Comparison of ENCODE assay signal across 25 cellular contexts in genomic region chr2:6831229-6831628, GRCh38.
"Had no signal": no experiment of that assay in that cellular context is flagged by ENCODE, and none has a peak within 500 bp of the region (broad histone marks: within the 10 kb centered on the region; RNA-seq: fewer than 3 reads in every experiment).

No MANE protein-coding gene starts in this region.

- DNase-seq: dermis blood vessel endothelial cell; effector memory CD4-positive, alpha-beta T cell; foreskin melanocyte; glutamatergic neuron; heart right ventricle; hippocampal formation; left cardiac atrium; left lung; mesenchymal stem cell; mucosa of descending colon; naive B cell; stimulated activated CD4-positive, alpha-beta T cell treated with anti-CD3 and anti-CD28 coated beads, Interleukin-12 subunit alpha, Interleukin-12 subunit beta, amount 100 ng/mL, for 4 hours; stimulated activated CD4-positive, alpha-beta T cell treated with anti-CD3 and anti-CD28 coated beads, Interleukin-1b, Interleukin-23, amount 100 ng/mL, for 48 hours; stimulated activated CD4-positive, alpha-beta T cell treated with anti-CD3 and anti-CD28 coated beads, Interleukin-4, amount 100 ng/mL, for 1 hour; stimulated activated CD8-positive, alpha-beta memory T cell treated with anti-CD3 and anti-CD28 coated beads, Interleukin-4, amount 100 ng/mL, for 48 hours; stimulated activated naive CD4-positive, alpha-beta T cell; stimulated activated naive CD8-positive, alpha-beta T cell treated with anti-CD3 and anti-CD28 coated beads, Interleukin-15, amount 100 ng/mL, for 72 hours; transverse colon; upper lobe of right lung; uterus had no signal

- H3K9me3 ChIP-seq: neutrophil, upper lobe of right lung, uterus had no signal

- H3K4me3 ChIP-seq: esophagus muscularis mucosa, heart right ventricle, left lung, mucosa of descending colon, smooth muscle cell, suprapubic skin, transverse colon, upper lobe of right lung, uterus had no signal

- H3K4me1 ChIP-seq: parathyroid adenoma, uterus had no signal

- H3K27ac ChIP-seq: esophagus muscularis mucosa, heart right ventricle, left lung, neutrophil, parathyroid adenoma, suprapubic skin, transverse colon, upper lobe of right lung, uterus had no signal

- H3K36me3 ChIP-seq: esophagus muscularis mucosa, heart right ventricle, left lung, neutrophil, suprapubic skin, transverse colon, upper lobe of right lung, uterus had no signal
